In genomic region chr2:145088733-145089132, GRCh38 we compare ENCODE assay signal across 31 cellular contexts.
"Had no signal": no experiment of that assay in that cellular context is flagged by ENCODE, and none has a peak within 500 bp of the region (broad histone marks: within the 10 kb centered on the region; RNA-seq: fewer than 3 reads in every experiment).

No MANE protein-coding gene starts in this region.

- H3K27ac Mint-ChIP-seq: activated CD4-positive, alpha-beta memory T cell treated with anti-CD3 and anti-CD28 coated beads for 36 hours; activated naive CD4-positive, alpha-beta T cell treated with anti-CD3 and anti-CD28 coated beads for 36 hours; activated naive CD8-positive, alpha-beta T cell treated with anti-CD3 and anti-CD28 coated beads for 36 hours; activated T-helper 1 cell treated with anti-CD3 and anti-CD28 coated beads, Interleukin-12 subunit alpha, Interleukin-12 subunit beta, Interleukin-2, Interleukin-4 antibody, amounts not matched to agents 30 ng/mL and 10 ng/mL and 1 ng/mL, durations not matched to agents 14 hours and 24 hours and 36 hours; dendritic cell treated with granulocyte-macrophage colony-stimulating factor and Interleukin-4, amounts not matched to agents 40 ng/mL and 50 ng/mL, for 4 days; endodermal cell; immature natural killer cell; mesothelial cell of epicardium; naive thymus-derived CD8-positive, alpha-beta T cell; stimulated activated effector memory CD8-positive, alpha-beta T cell treated with anti-CD3 and anti-CD28 coated beads, Interleukin-12 subunit alpha, Interleukin-12 subunit beta, amount 100 ng/mL, for 72 hours; stimulated activated naive CD8-positive, alpha-beta T cell treated with anti-CD3 and anti-CD28 coated beads, Interleukin-15, Interleukin-2, amounts not matched to agents 100 ng/mL and 50 ng/mL, for 24 hours; T-cell had no signal

- ATAC-seq: esophagus mucosa; heart left ventricle; naive thymus-derived CD8-positive, alpha-beta T cell; psoas muscle; stimulated activated effector memory CD8-positive, alpha-beta T cell treated with anti-CD3 and anti-CD28 coated beads, Interleukin-12 subunit alpha, Interleukin-12 subunit beta, amount 100 ng/mL, for 72 hours; T-cell had no signal

- FAIRE-seq: small intestine had no signal

- H3K9me3 Mint-ChIP-seq: activated CD4-positive, alpha-beta memory T cell treated with anti-CD3 and anti-CD28 coated beads for 36 hours; activated naive CD4-positive, alpha-beta T cell treated with anti-CD3 and anti-CD28 coated beads for 36 hours; activated T-helper 1 cell treated with anti-CD3 and anti-CD28 coated beads, Interleukin-12 subunit alpha, Interleukin-12 subunit beta, Interleukin-2, Interleukin-4 antibody, amounts not matched to agents 30 ng/mL and 10 ng/mL and 1 ng/mL, durations not matched to agents 14 hours and 24 hours and 36 hours; dendritic cell treated with granulocyte-macrophage colony-stimulating factor and Interleukin-4, amounts not matched to agents 40 ng/mL and 50 ng/mL, for 4 days; immature natural killer cell; stimulated activated effector memory CD8-positive, alpha-beta T cell treated with anti-CD3 and anti-CD28 coated beads, Interleukin-12 subunit alpha, Interleukin-12 subunit beta, amount 100 ng/mL, for 72 hours; stimulated activated naive CD8-positive, alpha-beta T cell treated with anti-CD3 and anti-CD28 coated beads, Interleukin-15, Interleukin-2, amounts not matched to agents 100 ng/mL and 50 ng/mL, for 24 hours; T-cell had no signal

- H3K27me3 Mint-ChIP-seq: activated CD4-positive, alpha-beta memory T cell treated with anti-CD3 and anti-CD28 coated beads for 36 hours; activated naive CD8-positive, alpha-beta T cell treated with anti-CD3 and anti-CD28 coated beads for 36 hours; dendritic cell treated with granulocyte-macrophage colony-stimulating factor and Interleukin-4, amounts not matched to agents 40 ng/mL and 50 ng/mL, for 4 days; stimulated activated naive CD8-positive, alpha-beta T cell treated with anti-CD3 and anti-CD28 coated beads, Interleukin-15, Interleukin-2, amounts not matched to agents 100 ng/mL and 50 ng/mL, for 24 hours had no signal

- H3K27me3 ChIP-seq: adrenal gland, ascending aorta, breast epithelium, heart left ventricle, sigmoid colon, upper lobe of left lung had no signal

- DNase-seq: activated CD4-positive, alpha-beta memory T cell treated with anti-CD3 and anti-CD28 coated beads for 36 hours; activated CD4-positive, alpha-beta T cell treated with anti-CD3 and anti-CD28 coated beads for 4 hours; activated CD8-positive, alpha-beta memory T cell treated with anti-CD3 and anti-CD28 coated beads, Interleukin-2, amount 50 U/mL, for 4 hours; activated effector memory CD4-positive, alpha-beta T cell treated with anti-CD3 and anti-CD28 coated beads, Interleukin-2, amount 50 U/mL, for 16 hours; activated naive CD4-positive, alpha-beta T cell treated with anti-CD3 and anti-CD28 coated beads for 36 hours; activated naive CD8-positive, alpha-beta T cell treated with anti-CD3 and anti-CD28 coated beads for 36 hours; activated T-cell treated with anti-CD3 and anti-CD28 coated beads, Interleukin-2, amount 50 U/mL, for 1 hour; adrenal gland; central memory CD4-positive, alpha-beta T cell; endodermal cell; heart left ventricle; hypothalamus; immature natural killer cell; naive thymus-derived CD8-positive, alpha-beta T cell; occipital lobe; psoas muscle; sigmoid colon; small intestine; stimulated activated CD4-positive, alpha-beta T cell treated with anti-CD3 and anti-CD28 coated beads, Interleukin-4, amount 100 ng/mL, for 24 hours; T-cell; upper lobe of left lung had no signal

- H3K9ac ChIP-seq: parathyroid adenoma had no signal

- H3K36me3 Mint-ChIP-seq: activated CD4-positive, alpha-beta memory T cell treated with anti-CD3 and anti-CD28 coated beads for 36 hours; activated naive CD8-positive, alpha-beta T cell treated with anti-CD3 and anti-CD28 coated beads for 36 hours; immature natural killer cell; naive thymus-derived CD8-positive, alpha-beta T cell; stimulated activated effector memory CD8-positive, alpha-beta T cell treated with anti-CD3 and anti-CD28 coated beads, Interleukin-12 subunit alpha, Interleukin-12 subunit beta, amount 100 ng/mL, for 72 hours; T-cell had no signal

- H3K4me3 ChIP-seq: adrenal gland, ascending aorta, breast epithelium, heart left ventricle, psoas muscle, sigmoid colon, upper lobe of left lung had no signal

- H3K4me1 ChIP-seq: ascending aorta, breast epithelium, parathyroid adenoma, psoas muscle, sigmoid colon, upper lobe of left lung had no signal

- H3K4me3 Mint-ChIP-seq: activated CD4-positive, alpha-beta memory T cell treated with anti-CD3 and anti-CD28 coated beads for 36 hours; activated naive CD4-positive, alpha-beta T cell treated with anti-CD3 and anti-CD28 coated beads for 36 hours; activated naive CD8-positive, alpha-beta T cell treated with anti-CD3 and anti-CD28 coated beads for 36 hours; activated T-helper 1 cell treated with anti-CD3 and anti-CD28 coated beads, Interleukin-12 subunit alpha, Interleukin-12 subunit beta, Interleukin-2, Interleukin-4 antibody, amounts not matched to agents 30 ng/mL and 10 ng/mL and 1 ng/mL, durations not matched to agents 14 hours and 24 hours and 36 hours; dendritic cell treated with granulocyte-macrophage colony-stimulating factor and Interleukin-4, amounts not matched to agents 40 ng/mL and 50 ng/mL, for 4 days; endodermal cell; immature natural killer cell; mesothelial cell of epicardium; naive thymus-derived CD8-positive, alpha-beta T cell; neural crest cell; stimulated activated effector memory CD8-positive, alpha-beta T cell treated with anti-CD3 and anti-CD28 coated beads, Interleukin-12 subunit alpha, Interleukin-12 subunit beta, amount 100 ng/mL, for 72 hours; stimulated activated naive CD8-positive, alpha-beta T cell treated with anti-CD3 and anti-CD28 coated beads, Interleukin-15, Interleukin-2, amounts not matched to agents 100 ng/mL and 50 ng/mL, for 24 hours; T-cell had no signal

- H3K36me3 ChIP-seq: adrenal gland, ascending aorta, breast epithelium, heart left ventricle, sigmoid colon, upper lobe of left lung had no signal

- H2AFZ ChIP-seq: parathyroid adenoma had no signal

- H3K79me2 ChIP-seq: parathyroid adenoma had no signal

- H3K4me1 Mint-ChIP-seq: activated naive CD8-positive, alpha-beta T cell treated with anti-CD3 and anti-CD28 coated beads for 36 hours; endodermal cell; naive thymus-derived CD8-positive, alpha-beta T cell; neural crest cell; stimulated activated effector memory CD8-positive, alpha-beta T cell treated with anti-CD3 and anti-CD28 coated beads, Interleukin-12 subunit alpha, Interleukin-12 subunit beta, amount 100 ng/mL, for 72 hours; T-cell had no signal

- H3K27ac ChIP-seq: adrenal gland, ascending aorta, breast epithelium, heart left ventricle, parathyroid adenoma, psoas muscle, sigmoid colon, upper lobe of left lung had no signal

- H3K9me3 ChIP-seq: adrenal gland, ascending aorta, breast epithelium, psoas muscle, sigmoid colon, upper lobe of left lung had no signal
